ENCODE assay signal across 9 cellular contexts in genomic region chr15:57158589-57158988, GRCh38.
DNase-seq lines count a peak whose midpoint lies in the region; ATAC-seq lines count a peak whose summit lies in the region.
"Had no signal": no experiment of that assay in that cellular context is flagged by ENCODE, and none has a peak within 500 bp of the region (broad histone marks: within the 10 kb centered on the region; RNA-seq: fewer than 3 reads in every experiment).

No MANE protein-coding gene starts in this region.

- no peaks in the 10 kb centered on the region for H3K27me3 Mint-ChIP-seq in activated T-helper 17 cell treated with anti-CD3 and anti-CD28 coated beads, Interleukin-2, amount 50 U/mL, for 72 hours
- H3K27me3 Mint-ChIP-seq: naive thymus-derived CD8-positive, alpha-beta T cell had no signal

- peaks cover 8% of the 10 kb centered on the region for H3K36me3 Mint-ChIP-seq in activated T-helper 17 cell treated with anti-CD3 and anti-CD28 coated beads, Interleukin-2, amount 50 U/mL, for 72 hours (ENCODE audit: low read depth)

- H3K4me3 Mint-ChIP-seq in activated T-helper 17 cell treated with anti-CD3 and anti-CD28 coated beads, Interleukin-2, amount 50 U/mL, for 72 hours: no peak overlapping the region
- H3K4me3 Mint-ChIP-seq: naive thymus-derived CD8-positive, alpha-beta T cell had no signal

- H3K9me3 Mint-ChIP-seq in activated T-helper 17 cell treated with anti-CD3 and anti-CD28 coated beads, Interleukin-2, amount 50 U/mL, for 72 hours: no peaks in the 10 kb centered on the region
- H3K9me3 Mint-ChIP-seq: naive thymus-derived CD8-positive, alpha-beta T cell had no signal

- ATAC-seq in activated T-helper 17 cell treated with anti-CD3 and anti-CD28 coated beads, Interleukin-2, amount 50 U/mL, for 72 hours (replicated peaks): peak; percentile 66
- no peak for ATAC-seq in GM21447 (IDR thresholded peaks at IDR 0.05; ENCODE audit: unreplicated experiment)
- ATAC-seq: naive thymus-derived CD8-positive, alpha-beta T cell had no signal

- peak; percentile 40 for DNase-seq in AG20443 (ENCODE audit: low spot score)
- DNase-seq in M059J (ENCODE audit: low read depth): peak; percentile 76
- DNase-seq in hippocampal formation (lab: John Stamatoyannopoulos, UW): peak; percentile 52 to 75
- no peak for DNase-seq in OCI-M1 (lab: John Stamatoyannopoulos, UW)
- no peak for DNase-seq in stimulated activated CD4-positive, alpha-beta T cell treated with anti-CD3 and anti-CD28 coated beads, Interleukin-15, amount 100 ng/mL, for 24 hours
- DNase-seq in mucosa of gallbladder (ENCODE audit: low spot score): no peak
- DNase-seq: naive thymus-derived CD8-positive, alpha-beta T cell had no signal

- H3K4me1 Mint-ChIP-seq in activated T-helper 17 cell treated with anti-CD3 and anti-CD28 coated beads, Interleukin-2, amount 50 U/mL, for 72 hours: peaks cover 2% of the 10 kb centered on the region

- H3K27ac Mint-ChIP-seq in activated T-helper 17 cell treated with anti-CD3 and anti-CD28 coated beads, Interleukin-2, amount 50 U/mL, for 72 hours: no peak overlapping the region

Comparison
In these comparisons a context has a peak if more than half of its experiments do, and no peak if none do; other contexts are left out.
1. DNase-seq: peak in AG20443 (single experiment), M059J (single experiment) and hippocampal formation (2 of 2); none in OCI-M1 (single experiment), stimulated activated CD4-positive, alpha-beta T cell treated with anti-CD3 and anti-CD28 coated beads, Interleukin-15, amount 100 ng/mL, for 24 hours (single experiment) and mucosa of gallbladder (single experiment).